ENCODE assay signal across 16 cellular contexts in genomic region chr3:127368186-127369032, GRCh38.
DNase-seq lines count a peak whose midpoint lies in the region; ATAC-seq and TF ChIP-seq lines count a peak whose summit lies in the region.
"Had no signal": no experiment of that assay in that cellular context is flagged by ENCODE, and none has a peak within 500 bp of the region (broad histone marks: within the 10 kb centered on the region; RNA-seq: fewer than 3 reads in every experiment).

No MANE protein-coding gene starts in this region.

- H3K36me3 ChIP-seq in mesendoderm (ENCODE audit: control insufficient read depth, insufficient read depth, low read length) (no peaks in the 10 kb centered on the region), right atrium auricular region (no peaks in the 10 kb centered on the region)
- H3K36me3 ChIP-seq: Peyer's patch had no signal

- no peaks in the 10 kb centered on the region for H3K9me3 Mint-ChIP-seq in immature natural killer cell
- H3K9me3 Mint-ChIP-seq: CD8-positive, alpha-beta T cell; H9 had no signal

- no peak overlapping the region for H2BK15ac ChIP-seq in mesendoderm (replicated peaks; ENCODE audit: low read depth)

- no peaks in the 10 kb centered on the region for H3K36me3 Mint-ChIP-seq in immature natural killer cell
- H3K36me3 Mint-ChIP-seq: CD8-positive, alpha-beta T cell had no signal

- H2AK5ac ChIP-seq in mesendoderm (ENCODE audit: low read length): no peak overlapping the region

- no peak overlapping the region for H3K4me3 Mint-ChIP-seq in immature natural killer cell
- H3K4me3 Mint-ChIP-seq: CD8-positive, alpha-beta T cell; H9 had no signal

- no peak overlapping the region for H2BK120ac ChIP-seq in mesendoderm (ENCODE audit: low read depth, low read length)

- no peak overlapping the region for H3K4me3 ChIP-seq in mesendoderm (ENCODE audit: low read length)
- no peak overlapping the region for H3K4me3 ChIP-seq in right atrium auricular region
- H3K4me3 ChIP-seq: Peyer's patch had no signal

- no peak overlapping the region for H3K4ac ChIP-seq in mesendoderm (ENCODE audit: low read depth, low read length)

- H3K79me2 ChIP-seq in mesendoderm (ENCODE audit: control insufficient read depth, insufficient read depth, low read length): no peaks in the 10 kb centered on the region

- H2BK5ac ChIP-seq in mesendoderm (ENCODE audit: low read length): no peak overlapping the region

- TF ChIP-seq CTCF in right atrium auricular region (IDR thresholded peaks at IDR 0.05): no peak

- H4K8ac ChIP-seq in mesendoderm (ENCODE audit: low read depth, low read length): no peak overlapping the region

- H3K23ac ChIP-seq in mesendoderm (ENCODE audit: low read length): no peak overlapping the region

- no peaks in the 10 kb centered on the region for H3K9me3 ChIP-seq in right atrium auricular region
- H3K9me3 ChIP-seq: Peyer's patch had no signal

- H3K27ac ChIP-seq in mesendoderm (ENCODE audit: low read depth, low read length) (no peak overlapping the region), right atrium auricular region (no peak overlapping the region)
- H3K27ac ChIP-seq: Peyer's patch had no signal

- no peaks in the 10 kb centered on the region for H3K4me1 Mint-ChIP-seq in immature natural killer cell

- H3K4me2 ChIP-seq in mesendoderm (ENCODE audit: low read length): no peak overlapping the region

- H3K79me1 ChIP-seq in mesendoderm (ENCODE audit: low read length): no peaks in the 10 kb centered on the region

- H3K18ac ChIP-seq in mesendoderm (ENCODE audit: low read length): no peak overlapping the region

- peaks cover 0 to 9% (median 4%) of the 10 kb centered on the region in 3 donors for H3K27me3 Mint-ChIP-seq in immature natural killer cell (ENCODE audit: low read depth in 3 of 3)

- H3K9ac ChIP-seq in mesendoderm (ENCODE audit: low read length): no peak overlapping the region

- DNase-seq in GM03348 (ENCODE audit: low spot score) (peak; percentile 1), NCI-H1105 (lab: John Stamatoyannopoulos, UW) (peak; percentile 17), NCI-H345 treated with DMSO at 0.1 percent for 48 hours (lab: John Stamatoyannopoulos, UW; ENCODE audit: unreplicated experiment) (peak; percentile 28), mesendoderm (peak; percentile 21), right atrium auricular region (ENCODE audit: low spot score) (no peak), immature natural killer cell (no peak)
- no peak for DNase-seq in stimulated activated CD4-positive, alpha-beta T cell treated with anti-CD3 and anti-CD28 coated beads, Interleukin-15, amount 100 ng/mL, for 24 hours
- DNase-seq: CD8-positive, alpha-beta T cell; H9; IMR-90; Kasumi-1; NCI-H1694 treated with DMSO at 0.1 percent for 48 hours; SHP77 had no signal

- no CpG with 5 or more reads among the region's 14 CpGs for WGBS in mesendoderm (ENCODE audit: extremely low coverage, insufficient coverage, low lambda C conversion rate)

- no peak overlapping the region for H3K56ac ChIP-seq in mesendoderm (ENCODE audit: low read length)

- no peak overlapping the region for H3K27ac Mint-ChIP-seq in immature natural killer cell
- H3K27ac Mint-ChIP-seq: CD8-positive, alpha-beta T cell; H9 had no signal

- H3K4me1 ChIP-seq in mesendoderm (ENCODE audit: control insufficient read depth, low read depth, low read length): peaks cover 5% of the 10 kb centered on the region
- no peaks in the 10 kb centered on the region for H3K4me1 ChIP-seq in right atrium auricular region
- H3K4me1 ChIP-seq: Peyer's patch had no signal

- no peak for ATAC-seq in GM18858 (IDR thresholded peaks at IDR 0.05; ENCODE audit: unreplicated experiment)
- ATAC-seq: CD8-positive, alpha-beta T cell; SK-N-SH treated with all-trans-retinoic acid at 6 μM for 48 hours had no signal

- H4K5ac ChIP-seq in mesendoderm (ENCODE audit: low read length): no peak overlapping the region

- H3K27me3 ChIP-seq in mesendoderm (ENCODE audit: insufficient read depth, low read length, poor library complexity) (no peaks in the 10 kb centered on the region), right atrium auricular region (no peaks in the 10 kb centered on the region)
- H3K27me3 ChIP-seq: Peyer's patch had no signal

Comparison
In these comparisons a context has a peak if more than half of its experiments do, and no peak if none do; other contexts are left out.
1. DNase-seq: peak in GM03348 (single experiment), NCI-H1105 (single experiment), NCI-H345 treated with DMSO at 0.1 percent for 48 hours (single experiment) and mesendoderm (single experiment); none in stimulated activated CD4-positive, alpha-beta T cell treated with anti-CD3 and anti-CD28 coated beads, Interleukin-15, amount 100 ng/mL, for 24 hours (single experiment), right atrium auricular region (single experiment) and immature natural killer cell (0 of 3).